Comparison of ENCODE assay signal across 8 cellular contexts in genomic region chr19:35648017-35648961, GRCh38. TPM values are rescaled to one million over a fixed set of nuclear protein-coding genes. Genes with fewer than 3 reads are reported as not detected.
DNase-seq lines count a peak whose midpoint lies in the region; ATAC-seq, FAIRE-seq and TF ChIP-seq lines count a peak whose summit lies in the region.

A gene with protein sequence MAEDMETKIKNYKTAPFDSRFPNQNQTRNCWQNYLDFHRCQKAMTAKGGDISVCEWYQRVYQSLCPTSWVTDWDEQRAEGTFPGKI (plus strand): TSS chr19:35648323. CDS start chr19:35651244, 2,921 bp downstream.

- TF ChIP-seq CTCF in AG09309 (IDR thresholded peaks at IDR 0.05; ENCODE audit: control insufficient read depth, insufficient read depth, low read depth, low read length, missing control alignments) (no peak), keratinocyte (optimal IDR thresholded peaks at IDR 0.05 in 1 of 3, IDR thresholded peaks at IDR 0.05 in 1 of 3, conservative IDR thresholded peaks at IDR 0.05 in 1 of 3; ENCODE audit: extremely low read depth in 1 of 3, insufficient read depth in 2 of 3, low read length in 3 of 3) (no peak)

- peak within 1 kb of the TSS; percentile 82 for H3K9ac ChIP-seq in keratinocyte (ENCODE audit: control insufficient read depth, extremely low read depth, insufficient read depth, low read length)

- peak; percentile 87 for DNase-seq in AG09309 (ENCODE audit: low read depth)
- peak; percentile 98 for DNase-seq in NCI-H460 (ENCODE audit: extremely low read depth, low read depth)
- DNase-seq in activated CD4-positive, CD25-positive, alpha-beta regulatory T cell treated with anti-CD3 and anti-CD28 coated beads, Interleukin-2, amount 50 U/mL, for 72 hours, result peak; percentile 86
- peak; percentile 98 for DNase-seq in cerebellar nuclear complex (lab: John Stamatoyannopoulos, UW)
- peak; percentile 78 for DNase-seq in keratinocyte (ENCODE audit: low read depth, low spot score)
- DNase-seq in stimulated activated CD4-positive, alpha-beta T cell treated with anti-CD3 and anti-CD28 coated beads, Interleukin-15, amount 100 ng/mL, for 1 hour (ENCODE audit: low read depth in 1 of 2, low spot score in 1 of 2), result peak; percentile 71 to 76

- FAIRE-seq in keratinocyte (lab: Jason Lieb, UNC), result peak; percentile 91

- ATAC-seq in GM19025 (IDR thresholded peaks at IDR 0.05; ENCODE audit: low read depth, unreplicated experiment) (peak; percentile 47), HG03378 (IDR thresholded peaks at IDR 0.05; ENCODE audit: unreplicated experiment) (peak; percentile 64)

- dilution Hi-C loops in keratinocyte (cut with MboI; ENCODE audit: extremely low pct_ligation_motif_present, low sequenced_read_pairs), result no loop called here

- peaks cover 4 to 6% of the 10 kb centered on the region in 2 experiments for H3K36me3 ChIP-seq in keratinocyte (ENCODE audit: control insufficient read depth in 2 of 2, extremely low read depth in 1 of 2, insufficient read depth in 2 of 2, low read length in 2 of 2)

- no peaks in the 10 kb centered on the region for H3K9me3 ChIP-seq in keratinocyte (ENCODE audit: control insufficient read depth, low read depth, low read length)

- H3K27ac ChIP-seq in keratinocyte (ENCODE audit: control insufficient read depth, insufficient read depth, low read length), result peak within 1 kb of the TSS; percentile 77

- peaks cover 14% of the 10 kb centered on the region for H3K4me1 ChIP-seq in keratinocyte (ENCODE audit: control insufficient read depth, extremely low read depth, insufficient read depth, low read length)

- peak within 1 kb of the TSS; percentile 98 for H3K4me2 ChIP-seq in keratinocyte (ENCODE audit: control insufficient read depth, extremely low read depth, insufficient read depth, low read depth, low read length)

- H2AFZ ChIP-seq in keratinocyte (ENCODE audit: control insufficient read depth, low read length), result peak within 1 kb of the TSS; percentile 71

- H4K20me1 ChIP-seq in keratinocyte (ENCODE audit: control insufficient read depth, extremely low read depth, insufficient read depth, low read length), result no peaks in the 10 kb centered on the region

- peaks cover 29% of the 10 kb centered on the region for H3K79me2 ChIP-seq in keratinocyte (ENCODE audit: control insufficient read depth, insufficient read depth, low read length)

- H3K4me3 ChIP-seq in AG09309 (ENCODE audit: control insufficient read depth, low read depth, low read length) (peak within 1 kb of the TSS; percentile 58), keratinocyte (ENCODE audit: control insufficient read depth in 2 of 3, extremely low read depth in 1 of 3, insufficient read depth in 2 of 3, low read depth in 1 of 3, low read length in 3 of 3) (peak within 1 kb of the TSS; percentile 67 to 97 (median 83))

- H3K27me3 ChIP-seq in keratinocyte (ENCODE audit: control insufficient read depth, extremely low read depth, insufficient read depth, low read length), result no peaks in the 10 kb centered on the region

- H3K9me1 ChIP-seq in keratinocyte (ENCODE audit: control insufficient read depth, extremely low read depth, insufficient read depth, low read length), result no peaks in the 10 kb centered on the region

RNA-seq across cellular contexts. Expression of the gene that starts here (rescaled TPM):
- 297 and 343 TPM in 2 replicates for total RNA-seq in NCI-H460 (2014; rRNA removed; shearing (Covaris generic))
- 211 and 366 TPM in 2 replicates for polyA plus RNA-seq in NCI-H460 (2014; cell fraction: nucleus; rRNA removed)
- 509 to 705 TPM (median 560 TPM) in 3 replicates for polyA plus RNA-seq in keratinocyte
- 89.3 TPM for polyA plus RNA-seq in keratinocyte (2011; ENCODE audit: low read depth)
- 801 and 842 TPM in 2 replicates for polyA plus RNA-seq in keratinocyte (2011; cell fraction: cytosol; rRNA removed)
- polyA plus RNA-seq in keratinocyte (2011; cell fraction: nucleus; rRNA removed), result 260 and 322 TPM in 2 replicates
- polyA plus RNA-seq in keratinocyte (2012; ENCODE audit: low replicate concordance), result 625 and 648 TPM in 2 replicates
- polyA minus RNA-seq in keratinocyte, result 333 to 635 TPM (median 343 TPM) in 3 replicates
- polyA minus RNA-seq in keratinocyte (2011; cell fraction: cytosol; rRNA and poly(A)+ RNA removed), result 206 TPM
- polyA minus RNA-seq in keratinocyte (2011; cell fraction: nucleus; rRNA and poly(A)+ RNA removed), result 40.6 and 54.7 TPM in 2 replicates

Comparison
In these comparisons a context has a peak if more than half of its experiments do, and no peak if none do; other contexts are left out.
1. Peak in every context shown above with its lines: DNase-seq, ATAC-seq, H3K4me3 ChIP-seq and H3K27ac ChIP-seq.